ENCODE assay signal across 1 cellular context in genomic region chr2:129876576-129876975, GRCh38.
TF ChIP-seq lines count a peak whose summit lies in the region.

No MANE protein-coding gene starts in this region.

TF ChIP-seq in H1, 55 proteins besides CTCF, POLR2A, EP300 and RAD21 (continued from another document):
- no peak for TF ChIP-seq YY1 (IDR thresholded peaks at IDR 0.05; ENCODE audit: low read depth, low read length)
- no peak for TF ChIP-seq RBBP5 (IDR thresholded peaks at IDR 0.05; ENCODE audit: borderline replicate concordance, low read depth, low read length)
- no peak for TF ChIP-seq SP2 (IDR thresholded peaks at IDR 0.05; ENCODE audit: low read length)
- TF ChIP-seq BACH1 (IDR thresholded peaks at IDR 0.05; ENCODE audit: low read length), result no peak
- TF ChIP-seq, protein P1, sequence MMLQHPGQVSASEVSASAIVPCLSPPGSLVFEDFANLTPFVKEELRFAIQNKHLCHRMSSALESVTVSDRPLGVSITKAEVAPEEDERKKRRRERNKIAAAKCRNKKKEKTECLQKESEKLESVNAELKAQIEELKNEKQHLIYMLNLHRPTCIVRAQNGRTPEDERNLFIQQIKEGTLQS (IDR thresholded peaks at IDR 0.05; ENCODE audit: insufficient read depth, low read depth, low read length), result no peak
- no peak for TF ChIP-seq EGR1 (IDR thresholded peaks at IDR 0.05; ENCODE audit: borderline replicate concordance, low read depth, low read length)
- no peak for TF ChIP-seq CBX8 (IDR thresholded peaks at IDR 0.05; ENCODE audit: borderline replicate concordance, low read depth, low read length)
- TF ChIP-seq KDM1A (IDR thresholded peaks at IDR 0.05; ENCODE audit: borderline replicate concordance, low read length), result no peak
- TF ChIP-seq JUND (IDR thresholded peaks at IDR 0.05; ENCODE audit: low read length), result no peak
